Comparison of ENCODE assay signal across 8 cellular contexts in genomic region chr11:2097356-2097997, GRCh38. TPM values are rescaled to one million over a fixed set of nuclear protein-coding genes. Genes with fewer than 3 reads are reported as not detected.
DNase-seq lines count a peak whose midpoint lies in the region; ATAC-seq lines count a peak whose summit lies in the region.

No MANE protein-coding gene starts in this region.

- DNase-seq in GM23248: peak; percentile 81
- peak; percentile 70 for DNase-seq in amniotic stem cell (lab: John Stamatoyannopoulos, UW)
- peak; percentile 28 for DNase-seq in iPS DF 19.7 (ENCODE audit: low read depth, low spot score)
- peak; percentile 50 for DNase-seq in skeletal muscle cell (ENCODE audit: low read depth)
- no peak for DNase-seq in natural killer cell treated with Interleukin-12 subunit alpha and Interleukin-12 subunit beta and Interleukin-15 and Interleukin-18, amount 100 ng/mL, for 72 hours (ENCODE audit: low spot score)
- no peak for DNase-seq in activated CD8-positive, alpha-beta memory T cell treated with anti-CD3 and anti-CD28 coated beads for 24 hours
- no peak for DNase-seq in effector memory CD8-positive, alpha-beta T cell
- no peak for DNase-seq in immature natural killer cell

- peaks cover 10 to 11% of the 10 kb centered on the region in 2 donors for H3K27me3 Mint-ChIP-seq in natural killer cell treated with Interleukin-12 subunit alpha and Interleukin-12 subunit beta and Interleukin-15 and Interleukin-18, amount 100 ng/mL, for 72 hours
- peaks cover 35 to 69% of the 10 kb centered on the region in 2 donors for H3K27me3 Mint-ChIP-seq in effector memory CD8-positive, alpha-beta T cell
- H3K27me3 Mint-ChIP-seq in immature natural killer cell (ENCODE audit: low read depth in 3 of 3): peaks cover 3 to 6% (median 5%) of the 10 kb centered on the region in 3 donors

- no peaks in the 10 kb centered on the region for H3K4me1 Mint-ChIP-seq in natural killer cell treated with Interleukin-12 subunit alpha and Interleukin-12 subunit beta and Interleukin-15 and Interleukin-18, amount 100 ng/mL, for 72 hours (ENCODE audit: low read depth in 2 of 2)
- H3K4me1 Mint-ChIP-seq in effector memory CD8-positive, alpha-beta T cell (ENCODE audit: low read depth in 2 of 2): peaks cover 7 to 9% of the 10 kb centered on the region in 2 donors
- H3K4me1 Mint-ChIP-seq in immature natural killer cell: no peaks in the 10 kb centered on the region

- no peaks in the 10 kb centered on the region for H4K20me1 ChIP-seq in GM23248 (ENCODE audit: insufficient read depth)

- 19 to 22% methylated on average over 19 to 26 of the region's 28 CpGs for WGBS in GM23248 (ENCODE audit: low coverage in 1 of 2, low lambda C conversion rate in 2 of 2, missing lambda C conversion rate in 2 of 2), 2 experiments

- H2AFZ ChIP-seq in GM23248: peak overlapping the region; percentile 58

- no peaks in the 10 kb centered on the region for H3K36me3 Mint-ChIP-seq in natural killer cell treated with Interleukin-12 subunit alpha and Interleukin-12 subunit beta and Interleukin-15 and Interleukin-18, amount 100 ng/mL, for 72 hours
- H3K36me3 Mint-ChIP-seq in effector memory CD8-positive, alpha-beta T cell (ENCODE audit: insufficient read depth): peaks cover 3% of the 10 kb centered on the region
- no peaks in the 10 kb centered on the region for H3K36me3 Mint-ChIP-seq in immature natural killer cell

- H3K4me1 ChIP-seq in GM23248 (ENCODE audit: insufficient read depth): peaks cover 38% of the 10 kb centered on the region

- in situ Hi-C loops in GM23248 (cut with MboI): no loop called here

- no peaks in the 10 kb centered on the region for H3K36me3 ChIP-seq in GM23248 (ENCODE audit: low read depth)

- no peak for ATAC-seq in natural killer cell treated with Interleukin-12 subunit alpha and Interleukin-12 subunit beta and Interleukin-15 and Interleukin-18, amount 100 ng/mL, for 72 hours
- ATAC-seq in effector memory CD8-positive, alpha-beta T cell (replicated peaks): no peak

- 0 out of 2 replicates have a peak overlapping the region, but pooled peaks have one; percentile 16 for H3K4me3 ChIP-seq in GM23248
- H3K4me3 ChIP-seq in skeletal muscle cell (ENCODE audit: low read depth, low read length): no peak overlapping the region

- H3K27ac Mint-ChIP-seq in natural killer cell treated with Interleukin-12 subunit alpha and Interleukin-12 subunit beta and Interleukin-15 and Interleukin-18, amount 100 ng/mL, for 72 hours: no peak overlapping the region
- no peak overlapping the region for H3K27ac Mint-ChIP-seq in effector memory CD8-positive, alpha-beta T cell
- H3K27ac Mint-ChIP-seq in immature natural killer cell: no peak overlapping the region

- peak overlapping the region; percentile 52 for H3K27ac ChIP-seq in GM23248

- no peak overlapping the region for H3K4me3 Mint-ChIP-seq in natural killer cell treated with Interleukin-12 subunit alpha and Interleukin-12 subunit beta and Interleukin-15 and Interleukin-18, amount 100 ng/mL, for 72 hours
- H3K4me3 Mint-ChIP-seq in effector memory CD8-positive, alpha-beta T cell: no peak overlapping the region
- no peak overlapping the region for H3K4me3 Mint-ChIP-seq in immature natural killer cell

- H3K79me2 ChIP-seq in GM23248 (ENCODE audit: insufficient read depth): no peaks in the 10 kb centered on the region

- no peaks in the 10 kb centered on the region for H3K9me3 ChIP-seq in GM23248 (ENCODE audit: low read depth)

- H3K9me2 ChIP-seq in GM23248 (ENCODE audit: insufficient read depth): no peaks in the 10 kb centered on the region

- H3K9ac ChIP-seq in GM23248: peak overlapping the region; percentile 63

- 0 out of 2 replicates have a peak, but pooled peaks cover 6% of the 10 kb centered on the region for H3K27me3 ChIP-seq in GM23248 (replicated peaks; ENCODE audit: insufficient read depth)

- no peaks in the 10 kb centered on the region for H3K9me3 Mint-ChIP-seq in natural killer cell treated with Interleukin-12 subunit alpha and Interleukin-12 subunit beta and Interleukin-15 and Interleukin-18, amount 100 ng/mL, for 72 hours
- no peaks in the 10 kb centered on the region for H3K9me3 Mint-ChIP-seq in effector memory CD8-positive, alpha-beta T cell
- H3K9me3 Mint-ChIP-seq in immature natural killer cell: no peaks in the 10 kb centered on the region

- peak overlapping the region; percentile 34 for H3K4me2 ChIP-seq in GM23248 (ENCODE audit: unreplicated experiment)

- no peaks in the 10 kb centered on the region; the same call in 1 of the 2 replicates for H3F3A ChIP-seq in GM23248 (ENCODE audit: insufficient read depth)

RNA-seq across cellular contexts. Expression of gene IGF2, which starts 41.7 kb away (rescaled TPM):
- not detected in 2 replicates for total RNA-seq in GM23248 (2014; rRNA removed; shearing (Covaris generic))
- polyA plus RNA-seq in GM23248 (2016; fragmentation: Nextera tagmentation; extraction: Ambion mirVana): 0.06 and 0.18 TPM in 2 replicates
- total RNA-seq in natural killer cell treated with Interleukin-12 subunit alpha and Interleukin-12 subunit beta and Interleukin-15 and Interleukin-18, amount 100 ng/mL, for 72 hours: under 1 TPM in 1 of 2 donors, not detected in 1; 0.17 TPM
- not detected for polyA plus RNA-seq in immature natural killer cell

Comparison
In these comparisons a context has a peak if more than half of its experiments do, and no peak if none do; other contexts are left out.
1. DNase-seq: peak in GM23248 (single experiment), amniotic stem cell (single experiment), iPS DF 19.7 (single experiment) and skeletal muscle cell (single experiment); none in natural killer cell treated with Interleukin-12 subunit alpha and Interleukin-12 subunit beta and Interleukin-15 and Interleukin-18, amount 100 ng/mL, for 72 hours (single experiment), activated CD8-positive, alpha-beta memory T cell treated with anti-CD3 and anti-CD28 coated beads for 24 hours (single experiment), effector memory CD8-positive, alpha-beta T cell (0 of 3) and immature natural killer cell (0 of 3).